20 cellular contexts compared by ENCODE assay signal in the genomic region with DNA sequence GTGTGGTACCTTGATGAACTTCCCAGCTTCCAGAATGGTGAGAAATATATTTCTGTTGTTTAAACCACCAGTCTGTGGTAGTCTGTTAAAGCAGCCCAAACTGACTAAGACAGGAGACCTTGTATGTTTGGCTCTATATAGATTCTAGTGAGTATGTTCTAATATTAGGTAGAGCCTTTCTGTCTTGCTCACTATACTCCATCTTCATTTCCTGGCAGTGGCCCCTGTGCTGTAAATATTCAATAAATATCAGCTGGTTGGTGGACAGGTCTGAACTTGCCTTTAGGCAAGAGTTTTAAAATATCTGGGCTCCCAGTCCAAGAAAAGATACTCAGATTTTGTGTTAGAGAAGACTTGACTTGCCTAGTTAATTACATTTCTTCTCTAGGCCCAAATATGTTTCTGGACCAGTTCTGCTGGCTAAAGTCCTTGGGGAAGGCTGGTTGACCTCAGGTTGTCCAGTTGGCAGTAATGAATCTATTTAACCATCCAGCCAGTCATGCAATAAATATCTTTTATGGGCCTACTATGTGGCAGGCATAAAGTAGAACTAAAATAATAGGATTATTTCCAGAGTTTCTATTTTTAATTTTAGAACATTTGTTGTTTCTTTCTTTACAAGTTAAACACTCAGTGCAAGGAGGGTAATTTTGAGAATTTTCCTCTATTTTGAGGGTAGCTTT. TPM values are rescaled to one million over a fixed set of nuclear protein-coding genes. Genes with fewer than 3 reads are reported as not detected.
"Had no signal": no experiment of that assay in that cellular context is flagged by ENCODE, and none has a peak within 500 bp of the region (broad histone marks: within the 10 kb centered on the region; RNA-seq: fewer than 3 reads in every experiment).

No MANE protein-coding gene starts in this region.

- H3K4me3 ChIP-seq: tibial nerve, vagina had no signal

- DNase-seq: activated CD4-positive, alpha-beta T cell treated with anti-CD3 and anti-CD28 coated beads, Interleukin-2, amount 10 ng/mL, durations not matched to agents 24 days and 14 days; activated CD8-positive, alpha-beta T cell treated with anti-CD3 and anti-CD28 coated beads, Interleukin-2, amount 10 ng/mL, durations not matched to agents 7 days and 5 days; activated naive CD4-positive, alpha-beta T cell treated with Interleukin-2 at 50 U/mL for 16 hours; activated T-cell treated with anti-CD3 and anti-CD28 coated beads, Interleukin-2, amount 50 U/mL, for 24 hours; cerebellar nuclear complex; cortex of kidney; midbrain; nephron progenitor cell; nucleus accumbens; posterior cingulate gyrus; stimulated activated CD4-positive, alpha-beta T cell treated with anti-CD3 and anti-CD28 coated beads, Interleukin-2, amount 100 ng/mL, for 24 hours; stimulated activated naive CD8-positive, alpha-beta T cell treated with anti-CD3 and anti-CD28 coated beads, Interleukin-15, Interleukin-2, amounts not matched to agents 100 U/mL and 50 U/mL, for 24 hours; T1000 had no signal

- H3K4me1 ChIP-seq: tibial nerve, vagina had no signal

- ATAC-seq: activated CD8-positive, alpha-beta T cell treated with anti-CD3 and anti-CD28 coated beads, Interleukin-2, amount 10 ng/mL, durations not matched to agents 7 days and 5 days; esophagus mucosa; stimulated activated naive CD8-positive, alpha-beta T cell treated with anti-CD3 and anti-CD28 coated beads, Interleukin-15, Interleukin-2, amounts not matched to agents 100 U/mL and 50 U/mL, for 24 hours had no signal

- H3K27ac ChIP-seq: tibial nerve, vagina had no signal

- H3K27me3 ChIP-seq: tibial nerve, vagina had no signal

- H3K27ac Mint-ChIP-seq: activated CD4-positive, alpha-beta T cell treated with anti-CD3 and anti-CD28 coated beads, Interleukin-2, amount 10 ng/mL, durations not matched to agents 24 days and 14 days; activated CD8-positive, alpha-beta T cell treated with anti-CD3 and anti-CD28 coated beads, Interleukin-2, amount 10 ng/mL, durations not matched to agents 7 days and 5 days; activated T-cell treated with anti-CD3 and anti-CD28 coated beads, Interleukin-2, amount 50 U/mL, for 24 hours; activated T-helper 2 cell treated with anti-CD3 and anti-CD28 coated beads, Interferon-gamma antibody, Interleukin-2, Interleukin-4, amounts not matched to agents 10 μg/mL and 5 μg/mL and 100 μg/mL, durations not matched to agents 14 hours and 24 hours and 36 hours; nephron progenitor cell had no signal

- H3K9me3 ChIP-seq: tibial nerve, vagina had no signal

- H3K36me3 ChIP-seq: tibial nerve, vagina had no signal

- H3K9me3 Mint-ChIP-seq: activated CD4-positive, alpha-beta T cell treated with anti-CD3 and anti-CD28 coated beads, Interleukin-2, amount 10 ng/mL, durations not matched to agents 24 days and 14 days; activated T-helper 2 cell treated with anti-CD3 and anti-CD28 coated beads, Interferon-gamma antibody, Interleukin-2, Interleukin-4, amounts not matched to agents 10 μg/mL and 5 μg/mL and 100 μg/mL, durations not matched to agents 14 hours and 24 hours and 36 hours had no signal

RNA-seq across cellular contexts. Expression of a gene that starts 22.3 kb away (rescaled TPM):
- total RNA-seq: activated CD8-positive, alpha-beta T cell treated with anti-CD3 and anti-CD28 coated beads, Interleukin-2, amount 10 ng/mL, durations not matched to agents 7 days and 5 days; lung microvascular endothelial cell; myocyte; T-helper 1 cell treated with Interleukin-12 subunit alpha and Interleukin-12 subunit beta and Interleukin-4 antibody, amounts not matched to agents 30 ng/mL and 1 ng/mL, for 36 hours had no signal
